1 cellular context compared by ENCODE assay signal in genomic region chr3:4492240-4493007, GRCh38.
A peak's percentile ranks its signal among the peaks of the same experiment; 100 is the strongest.
TF ChIP-seq lines count a peak whose summit lies in the region.

No MANE protein-coding gene starts in this region.

TF ChIP-seq in GM12878, 131 proteins besides CTCF, POLR2A, EP300 and RAD21 (continued from another document):
- TF ChIP-seq, protein P1, sequence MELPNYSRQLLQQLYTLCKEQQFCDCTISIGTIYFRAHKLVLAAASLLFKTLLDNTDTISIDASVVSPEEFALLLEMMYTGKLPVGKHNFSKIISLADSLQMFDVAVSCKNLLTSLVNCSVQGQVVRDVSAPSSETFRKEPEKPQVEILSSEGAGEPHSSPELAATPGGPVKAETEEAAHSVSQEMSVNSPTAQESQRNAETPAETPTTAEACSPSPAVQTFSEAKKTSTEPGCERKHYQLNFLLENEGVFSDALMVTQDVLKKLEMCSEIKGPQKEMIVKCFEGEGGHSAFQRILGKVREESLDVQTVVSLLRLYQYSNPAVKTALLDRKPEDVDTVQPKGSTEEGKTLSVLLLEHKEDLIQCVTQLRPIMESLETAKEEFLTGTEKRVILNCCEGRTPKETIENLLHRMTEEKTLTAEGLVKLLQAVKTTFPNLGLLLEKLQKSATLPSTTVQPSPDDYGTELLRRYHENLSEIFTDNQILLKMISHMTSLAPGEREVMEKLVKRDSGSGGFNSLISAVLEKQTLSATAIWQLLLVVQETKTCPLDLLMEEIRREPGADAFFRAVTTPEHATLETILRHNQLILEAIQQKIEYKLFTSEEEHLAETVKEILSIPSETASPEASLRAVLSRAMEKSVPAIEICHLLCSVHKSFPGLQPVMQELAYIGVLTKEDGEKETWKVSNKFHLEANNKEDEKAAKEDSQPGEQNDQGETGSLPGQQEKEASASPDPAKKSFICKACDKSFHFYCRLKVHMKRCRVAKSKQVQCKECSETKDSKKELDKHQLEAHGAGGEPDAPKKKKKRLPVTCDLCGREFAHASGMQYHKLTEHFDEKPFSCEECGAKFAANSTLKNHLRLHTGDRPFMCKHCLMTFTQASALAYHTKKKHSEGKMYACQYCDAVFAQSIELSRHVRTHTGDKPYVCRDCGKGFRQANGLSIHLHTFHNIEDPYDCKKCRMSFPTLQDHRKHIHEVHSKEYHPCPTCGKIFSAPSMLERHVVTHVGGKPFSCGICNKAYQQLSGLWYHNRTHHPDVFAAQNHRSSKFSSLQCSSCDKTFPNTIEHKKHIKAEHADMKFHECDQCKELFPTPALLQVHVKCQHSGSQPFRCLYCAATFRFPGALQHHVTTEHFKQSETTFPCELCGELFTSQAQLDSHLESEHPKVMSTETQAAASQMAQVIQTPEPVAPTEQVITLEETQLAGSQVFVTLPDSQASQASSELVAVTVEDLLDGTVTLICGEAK (IDR thresholded peaks at IDR 0.05; ENCODE audit: borderline replicate concordance) = 0 out of 2 replicates have a peak, but pooled peaks have one; percentile 25
- TF ChIP-seq BRCA1 (IDR thresholded peaks at IDR 0.05; ENCODE audit: low read depth, low read length) (0 out of 2 replicates have a peak, but pooled peaks have one; percentile 7), CBFB (IDR thresholded peaks at IDR 0.05; ENCODE audit: low read depth) (no peak), ASH2L (IDR thresholded peaks at IDR 0.05; ENCODE audit: borderline replicate concordance, low read depth) (no peak)
